In genomic region chr17:68248199-68248825, GRCh38 we compare ENCODE assay signal across 8 cellular contexts. TPM values are rescaled to one million over a fixed set of nuclear protein-coding genes. Genes with fewer than 3 reads are reported as not detected.
A peak's percentile ranks its signal among the peaks of the same experiment; 100 is the strongest.
DNase-seq lines count a peak whose midpoint lies in the region; ATAC-seq and TF ChIP-seq lines count a peak whose summit lies in the region.

No MANE protein-coding gene starts in this region.

- H3K36me3 ChIP-seq in naive thymus-derived CD4-positive, alpha-beta T cell (ENCODE audit: control insufficient read depth in 2 of 3, insufficient read depth in 3 of 3, low read length in 3 of 3): peaks cover 3 to 14% (median 11%) of the 10 kb centered on the region in 3 experiments

- H3K9me3 ChIP-seq in CD4-positive, alpha-beta T cell (ENCODE audit: control insufficient read depth, low read length): no peaks in the 10 kb centered on the region
- no peaks in the 10 kb centered on the region for H3K9me3 ChIP-seq in naive thymus-derived CD4-positive, alpha-beta T cell (ENCODE audit: control insufficient read depth in 2 of 3, low read length in 3 of 3)

- peak overlapping the region; percentile 93 for H3K27ac Mint-ChIP-seq in CD4-positive, alpha-beta T cell
- H3K27ac Mint-ChIP-seq in naive thymus-derived CD4-positive, alpha-beta T cell: peak overlapping the region; percentile 78 to 99 (median 97)

- intact Hi-C loops in CD4-positive, alpha-beta T cell (cut with DNase I, micrococcal nuclease): loop anchor here (5.0 to 10.0 kb wide), 7 partner anchors 41 to 534 kb away; partner anchors contain the start of genes ARSG (in 1 of the 2), KPNA2 (in 1 of the 2), NOL11 (in 1 of the 2) and PRKAR1A (in 1 of the 2)
- intact Hi-C loops in naive thymus-derived CD4-positive, alpha-beta T cell (cut with micrococcal nuclease): loop anchor here (1.0 to 5.0 kb wide), 9 partner anchors 10 to 531 kb away; partner anchors contain the start of genes ARSG (in 1 of the 2), KPNA2 (in 1 of the 2), NOL11 (in 1 of the 2) and PRKAR1A (in 1 of the 2)

- peak overlapping the region; percentile 87 for H3K4me3 ChIP-seq in epithelial cell of proximal tubule (ENCODE audit: low read depth, low read length)
- peak overlapping the region; percentile 89 for H3K4me3 ChIP-seq in naive thymus-derived CD4-positive, alpha-beta T cell (ENCODE audit: low read length)

- H3K9me3 Mint-ChIP-seq in CD4-positive, alpha-beta T cell: no peaks in the 10 kb centered on the region
- peaks cover 0 to 6% (median 0%) of the 10 kb centered on the region in 11 donors for H3K9me3 Mint-ChIP-seq in naive thymus-derived CD4-positive, alpha-beta T cell

- H3K27ac ChIP-seq in CD4-positive, alpha-beta T cell (ENCODE audit: low read depth, low read length): peak overlapping the region; percentile 97
- peak overlapping the region; percentile 99 for H3K27ac ChIP-seq in naive thymus-derived CD4-positive, alpha-beta T cell (ENCODE audit: low read depth, low read length)

- CTCF ChIA-PET in CD4-positive, alpha-beta T cell (lab: Charles Lee): interaction anchor here (0.8 to 2.0 kb wide), 10 partner anchors 11 to 188 kb away, joined by 3 to 9 read pairs (median 3); no protein-coding TSS in a partner anchor
- CTCF ChIA-PET in naive thymus-derived CD4-positive, alpha-beta T cell (lab: Charles Lee): interaction anchor here (0.5 to 1.9 kb wide), 4 partner anchors 13 to 220 kb away, joined by 3 to 5 read pairs (median 4); no protein-coding TSS in a partner anchor

- H3K4me3 Mint-ChIP-seq in CD4-positive, alpha-beta T cell: peak overlapping the region; percentile 94
- H3K4me3 Mint-ChIP-seq in naive thymus-derived CD4-positive, alpha-beta T cell: peak overlapping the region; percentile 80 to 96 (median 92)

- H3K27me3 Mint-ChIP-seq in CD4-positive, alpha-beta T cell: no peaks in the 10 kb centered on the region
- H3K27me3 Mint-ChIP-seq in naive thymus-derived CD4-positive, alpha-beta T cell: no peaks in the 10 kb centered on the region

- DNase-seq in CD4-positive, alpha-beta T cell: no peak
- peak; percentile 25 for DNase-seq in SW480 (ENCODE audit: low spot score)
- no peak for DNase-seq in epithelial cell of proximal tubule (ENCODE audit: low read depth)
- no peak for DNase-seq in naive thymus-derived CD4-positive, alpha-beta T cell
- DNase-seq in GOT3 (lab: John Stamatoyannopoulos, UW): no peak
- DNase-seq in mesenteric fat pad (ENCODE audit: low spot score): no peak

- TF ChIP-seq CTCF in CD4-positive, alpha-beta T cell (IDR thresholded peaks at IDR 0.05): no peak
- TF ChIP-seq CTCF in epithelial cell of proximal tubule (conservative IDR thresholded peaks at IDR 0.05; ENCODE audit: low read depth, low read length): no peak

- peaks cover 23 to 42% of the 10 kb centered on the region in 2 donors for H3K4me1 ChIP-seq in naive thymus-derived CD4-positive, alpha-beta T cell (ENCODE audit: control insufficient read depth in 2 of 2, insufficient read depth in 2 of 2, low read length in 2 of 2)

- H3K27me3 ChIP-seq in CD4-positive, alpha-beta T cell (ENCODE audit: control insufficient read depth, insufficient read depth, low read length): no peaks in the 10 kb centered on the region
- no peaks in the 10 kb centered on the region for H3K27me3 ChIP-seq in naive thymus-derived CD4-positive, alpha-beta T cell (ENCODE audit: control insufficient read depth in 2 of 2, insufficient read depth in 2 of 2, low read length in 2 of 2)

- POLR2A ChIA-PET in CD4-positive, alpha-beta T cell (lab: Charles Lee): interaction anchor here (0.8 to 3.8 kb wide), 29 partner anchors 8 to 1167 kb away, joined by 3 to 90 read pairs (median 6); partner anchors contain the start of genes ARSG, MAP2K6, PRKAR1A and SLC16A6
- POLR2A ChIA-PET in naive thymus-derived CD4-positive, alpha-beta T cell (lab: Charles Lee): interaction anchor here (0.8 to 4.9 kb wide), 25 partner anchors 8 to 212 kb away, joined by 3 to 61 read pairs (median 7); partner anchors contain the start of genes ARSG, SLC16A6 and WIPI1

- H3K36me3 Mint-ChIP-seq in CD4-positive, alpha-beta T cell (ENCODE audit: low read depth): peaks cover 58% of the 10 kb centered on the region
- H3K36me3 Mint-ChIP-seq in naive thymus-derived CD4-positive, alpha-beta T cell: peaks cover 0 to 24% (median 0%) of the 10 kb centered on the region in 5 donors

- ATAC-seq in CD4-positive, alpha-beta T cell (ENCODE audit: poor library complexity): peak; percentile 11
- ATAC-seq in GM19023 (IDR thresholded peaks at IDR 0.05; ENCODE audit: unreplicated experiment) (peak; percentile 26), HG03442 (IDR thresholded peaks at IDR 0.05; ENCODE audit: unreplicated experiment) (peak; percentile 20)
- ATAC-seq in naive thymus-derived CD4-positive, alpha-beta T cell: peak; percentile 21

- H3K4me1 Mint-ChIP-seq in CD4-positive, alpha-beta T cell (ENCODE audit: low read depth): peaks cover 58% of the 10 kb centered on the region
- peaks cover 17 to 58% (median 37%) of the 10 kb centered on the region in 7 donors for H3K4me1 Mint-ChIP-seq in naive thymus-derived CD4-positive, alpha-beta T cell

RNA-seq across cellular contexts. Expression of gene AMZ2, which starts 0.5 kb away (rescaled TPM):
- 10 to 100 TPM; 63.0 to 64.9 TPM for total RNA-seq in CD4-positive, alpha-beta T cell
- 74.5 and 90.0 TPM in 2 replicates for total RNA-seq in epithelial cell of proximal tubule
- 10 to 100 TPM; 47.6 to 85.5 (median 73.8) TPM for total RNA-seq in naive thymus-derived CD4-positive, alpha-beta T cell
- 100 to 1,000 TPM in 1 of 2 donors, 10 to 100 TPM in 1; 98.4 to 103 TPM for polyA plus RNA-seq in naive thymus-derived CD4-positive, alpha-beta T cell
- total RNA-seq in mesenteric fat pad: 49.7 TPM

RNA-seq across cellular contexts. Expression of gene SLC16A6, which starts 42.6 kb away (rescaled TPM):
- 1 to 10 TPM; 7.7 to 9.5 TPM for total RNA-seq in CD4-positive, alpha-beta T cell
- total RNA-seq in epithelial cell of proximal tubule (0.07 TPM in 1 of 2 replicates, not detected in the other), mesenteric fat pad (8.4 TPM)
- 10 to 100 TPM in 1 of 5 experiments, 1 to 10 TPM in 4; 4.0 to 12.5 (median 6.8) TPM for total RNA-seq in naive thymus-derived CD4-positive, alpha-beta T cell
- 1 to 10 TPM in 1 of 2 donors, under 1 TPM in 1; 0.74 to 1.1 TPM for polyA plus RNA-seq in naive thymus-derived CD4-positive, alpha-beta T cell

RNA-seq across cellular contexts. Expression of gene ARSG, which starts 43.0 kb away (rescaled TPM):
- 10 to 100 TPM; 13.8 to 16.0 TPM for total RNA-seq in CD4-positive, alpha-beta T cell
- total RNA-seq in epithelial cell of proximal tubule: 1.5 and 5.8 TPM in 2 replicates
- 10 to 100 TPM in 4 of 5 experiments, 1 to 10 TPM in 1; 7.3 to 20.0 (median 13.2) TPM for total RNA-seq in naive thymus-derived CD4-positive, alpha-beta T cell
- polyA plus RNA-seq in naive thymus-derived CD4-positive, alpha-beta T cell: 1 to 10 TPM; 7.9 to 8.5 TPM
- 4.3 TPM for total RNA-seq in mesenteric fat pad
